8 cellular contexts compared by ENCODE assay signal in genomic region chr19:56142087-56142787, GRCh38. TPM values are rescaled to one million over a fixed set of nuclear protein-coding genes. Genes with fewer than 3 reads are reported as not detected.
A peak's percentile ranks its signal among the peaks of the same experiment; 100 is the strongest.
DNase-seq lines count a peak whose midpoint lies in the region; ATAC-seq lines count a peak whose summit lies in the region.

No MANE protein-coding gene starts in this region.

- H3K27ac ChIP-seq in epithelial cell of prostate (peak overlapping the region; percentile 29), trophoblast cell (ENCODE audit: low read depth, low read length) (peak overlapping the region; percentile 75)

- no peak overlapping the region for H3K23ac ChIP-seq in trophoblast cell (ENCODE audit: low read length)

- H3K4ac ChIP-seq in trophoblast cell (ENCODE audit: low read depth, low read length) = peak overlapping the region; percentile 5

- H4K12ac ChIP-seq in trophoblast cell (ENCODE audit: low read depth, low read length) = no peak overlapping the region

- peak overlapping the region; percentile 7 for H4K8ac ChIP-seq in trophoblast cell (ENCODE audit: low read depth, low read length)

- H3K4me2 ChIP-seq in trophoblast cell (ENCODE audit: low read length) = peak overlapping the region; percentile 65

- H2BK5ac ChIP-seq in trophoblast cell (ENCODE audit: low read depth, low read length, poor library complexity) = peak overlapping the region; percentile 45

- peaks cover 11% of the 10 kb centered on the region for H3K79me1 ChIP-seq in trophoblast cell (ENCODE audit: low read length)

- no peaks in the 10 kb centered on the region; the same call in 1 of the 2 replicates for H3K4me1 ChIP-seq in ES-I3 (ENCODE audit: insufficient read depth, low read length)
- peaks cover 15 to 21% of the 10 kb centered on the region in 2 experiments for H3K4me1 ChIP-seq in trophoblast cell (ENCODE audit: control insufficient read depth in 1 of 2, insufficient read depth in 2 of 2, low read length in 2 of 2)

- peak overlapping the region; percentile 28 for H3K18ac ChIP-seq in trophoblast cell (ENCODE audit: low read length)

- no peaks in the 10 kb centered on the region for H3K27me3 ChIP-seq in trophoblast cell (ENCODE audit: insufficient read depth, low read length)

- peak overlapping the region; percentile 27 for H4K91ac ChIP-seq in trophoblast cell (ENCODE audit: low read depth, low read length)

- H2AFZ ChIP-seq in trophoblast cell (ENCODE audit: insufficient read depth, low read length, poor library complexity) = no peak overlapping the region

- peak overlapping the region; percentile 7 for H2BK12ac ChIP-seq in trophoblast cell (ENCODE audit: low read length)

- H2AK5ac ChIP-seq in trophoblast cell (ENCODE audit: low read length) = peak overlapping the region; percentile 4

- DNase-seq in NCI-H748 (lab: John Stamatoyannopoulos, UW; ENCODE audit: unreplicated experiment) = peak; percentile 48
- DNase-seq in epithelial cell of prostate (ENCODE audit: low read depth, low spot score) = no peak
- peak; percentile 99 to 100 for DNase-seq in trophoblast cell
- no peak for DNase-seq in activated gamma-delta T cell treated with Interleukin-2 at 50 U/mL for 16 hours
- DNase-seq in medulla oblongata (ENCODE audit: extremely low spot score) = no peak
- no peak for DNase-seq in D341Med (ENCODE audit: low spot score)

- peak overlapping the region; percentile 7 for H2BK120ac ChIP-seq in trophoblast cell (ENCODE audit: insufficient read depth, low read length, poor library complexity)

- no peaks in the 10 kb centered on the region for H3K9me3 ChIP-seq in ES-I3 (ENCODE audit: control insufficient read depth, insufficient read depth, low read length)
- no peaks in the 10 kb centered on the region for H3K9me3 ChIP-seq in trophoblast cell (ENCODE audit: insufficient read depth, low read depth, low read length)

- ATAC-seq in GM21786 (IDR thresholded peaks at IDR 0.05; ENCODE audit: unreplicated experiment) = no peak

- peak overlapping the region; percentile 61; the same call in 1 of the 2 replicates for H3K9ac ChIP-seq in ES-I3 (ENCODE audit: low read depth, low read length)
- no peak overlapping the region for H3K9ac ChIP-seq in trophoblast cell (ENCODE audit: low read length)

- peaks cover 2% of the 10 kb centered on the region for H3K79me2 ChIP-seq in trophoblast cell (ENCODE audit: control insufficient read depth, insufficient read depth, low read length, poor library complexity)

- H3K36me3 ChIP-seq in ES-I3 (ENCODE audit: insufficient read depth, low read length) (no peaks in the 10 kb centered on the region), trophoblast cell (ENCODE audit: control insufficient read depth in 1 of 2, insufficient read depth in 2 of 2, low read length in 2 of 2) (peaks cover 12 to 15% of the 10 kb centered on the region in 2 experiments)

- no peak overlapping the region for H3K4me3 ChIP-seq in trophoblast cell (ENCODE audit: low read depth, low read length)

- WGBS in trophoblast cell (ENCODE audit: extremely low coverage, insufficient coverage, insufficient read length) = no CpG with 5 or more reads among the region's 17 CpGs

- H3K14ac ChIP-seq in trophoblast cell (ENCODE audit: low read length) = peak overlapping the region; percentile 52

RNA-seq across cellular contexts. Expression of gene ZNF444, which starts 1.1 kb away (rescaled TPM):
- polyA plus RNA-seq in trophoblast cell (2013) = 25.7 and 26.0 TPM in 2 replicates

RNA-seq across cellular contexts. Expression of gene ZNF787, which starts 21.1 kb away (rescaled TPM):
- 23.4 and 24.3 TPM in 2 replicates for polyA plus RNA-seq in trophoblast cell (2013)

RNA-seq across cellular contexts. Expression of gene GALP, which starts 33.6 kb away (rescaled TPM):
- polyA plus RNA-seq in trophoblast cell (2013) = not detected in 2 replicates

RNA-seq across cellular contexts. Expression of gene ZSCAN5B, which starts 55.3 kb away (rescaled TPM):
- 0.03 and 0.04 TPM in 2 replicates for polyA plus RNA-seq in trophoblast cell (2013)

RNA-seq across cellular contexts. Expression of gene ZSCAN5C, which starts 59.8 kb away (rescaled TPM):
- not detected in 2 replicates for polyA plus RNA-seq in trophoblast cell (2013)

Comparison
In these comparisons a context has a peak if more than half of its experiments do, and no peak if none do; other contexts are left out.
1. DNase-seq: peak in NCI-H748 (single experiment) and trophoblast cell (2 of 2); none in epithelial cell of prostate (single experiment), activated gamma-delta T cell treated with Interleukin-2 at 50 U/mL for 16 hours (single experiment), medulla oblongata (single experiment) and D341Med (single experiment).